In genomic region chr3:100492059-100492809, GRCh38 we compare ENCODE assay signal across 1 cellular context.
TF ChIP-seq lines count a peak whose summit lies in the region.

TMEM45A (plus strand) TSS chr3:100492619; CDS start chr3:100555212, 62,593 bp downstream.

TF ChIP-seq in WTC11, 78 proteins besides CTCF, POLR2A, EP300 and RAD21 (continued from another document):
- no peak for TF ChIP-seq FOXP4 (CRISPR knock-in tag; IDR thresholded peaks at IDR 0.05)
- TF ChIP-seq ZNF263 (CRISPR knock-in tag; IDR thresholded peaks at IDR 0.05; ENCODE audit: low read depth): no peak
- TF ChIP-seq NFATC4 (CRISPR knock-in tag; IDR thresholded peaks at IDR 0.05): no peak
- no peak for TF ChIP-seq CREB1 (CRISPR knock-in tag; IDR thresholded peaks at IDR 0.05)
- TF ChIP-seq, protein P1, sequence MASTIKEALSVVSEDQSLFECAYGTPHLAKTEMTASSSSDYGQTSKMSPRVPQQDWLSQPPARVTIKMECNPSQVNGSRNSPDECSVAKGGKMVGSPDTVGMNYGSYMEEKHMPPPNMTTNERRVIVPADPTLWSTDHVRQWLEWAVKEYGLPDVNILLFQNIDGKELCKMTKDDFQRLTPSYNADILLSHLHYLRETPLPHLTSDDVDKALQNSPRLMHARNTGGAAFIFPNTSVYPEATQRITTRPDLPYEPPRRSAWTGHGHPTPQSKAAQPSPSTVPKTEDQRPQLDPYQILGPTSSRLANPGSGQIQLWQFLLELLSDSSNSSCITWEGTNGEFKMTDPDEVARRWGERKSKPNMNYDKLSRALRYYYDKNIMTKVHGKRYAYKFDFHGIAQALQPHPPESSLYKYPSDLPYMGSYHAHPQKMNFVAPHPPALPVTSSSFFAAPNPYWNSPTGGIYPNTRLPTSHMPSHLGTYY (CRISPR knock-in tag; IDR thresholded peaks at IDR 0.05): no peak
- no peak for TF ChIP-seq ZNF138 (CRISPR knock-in tag; conservative IDR thresholded peaks at IDR 0.05)
- no peak for TF ChIP-seq ELF4 (CRISPR knock-in tag; IDR thresholded peaks at IDR 0.05; ENCODE audit: low read depth)
- TF ChIP-seq, protein P2, sequence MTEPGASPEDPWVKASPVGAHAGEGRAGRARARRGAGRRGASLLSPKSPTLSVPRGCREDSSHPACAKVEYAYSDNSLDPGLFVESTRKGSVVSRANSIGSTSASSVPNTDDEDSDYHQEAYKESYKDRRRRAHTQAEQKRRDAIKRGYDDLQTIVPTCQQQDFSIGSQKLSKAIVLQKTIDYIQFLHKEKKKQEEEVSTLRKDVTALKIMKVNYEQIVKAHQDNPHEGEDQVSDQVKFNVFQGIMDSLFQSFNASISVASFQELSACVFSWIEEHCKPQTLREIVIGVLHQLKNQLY (CRISPR knock-in tag; IDR thresholded peaks at IDR 0.05): no peak
- TF ChIP-seq ZNF425 (CRISPR knock-in tag; conservative IDR thresholded peaks at IDR 0.05): no peak
- TF ChIP-seq ZNF121 (CRISPR knock-in tag; IDR thresholded peaks at IDR 0.05): no peak
- TF ChIP-seq, protein P3, sequence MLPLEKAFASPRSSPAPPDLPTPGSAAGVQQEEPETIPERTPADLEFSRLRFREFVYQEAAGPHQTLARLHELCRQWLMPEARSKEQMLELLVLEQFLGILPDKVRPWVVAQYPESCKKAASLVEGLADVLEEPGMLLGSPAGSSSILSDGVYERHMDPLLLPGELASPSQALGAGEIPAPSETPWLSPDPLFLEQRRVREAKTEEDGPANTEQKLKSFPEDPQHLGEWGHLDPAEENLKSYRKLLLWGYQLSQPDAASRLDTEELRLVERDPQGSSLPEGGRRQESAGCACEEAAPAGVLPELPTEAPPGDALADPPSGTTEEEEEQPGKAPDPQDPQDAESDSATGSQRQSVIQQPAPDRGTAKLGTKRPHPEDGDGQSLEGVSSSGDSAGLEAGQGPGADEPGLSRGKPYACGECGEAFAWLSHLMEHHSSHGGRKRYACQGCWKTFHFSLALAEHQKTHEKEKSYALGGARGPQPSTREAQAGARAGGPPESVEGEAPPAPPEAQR (CRISPR knock-in tag; IDR thresholded peaks at IDR 0.05): no peak
- TF ChIP-seq, protein P4, sequence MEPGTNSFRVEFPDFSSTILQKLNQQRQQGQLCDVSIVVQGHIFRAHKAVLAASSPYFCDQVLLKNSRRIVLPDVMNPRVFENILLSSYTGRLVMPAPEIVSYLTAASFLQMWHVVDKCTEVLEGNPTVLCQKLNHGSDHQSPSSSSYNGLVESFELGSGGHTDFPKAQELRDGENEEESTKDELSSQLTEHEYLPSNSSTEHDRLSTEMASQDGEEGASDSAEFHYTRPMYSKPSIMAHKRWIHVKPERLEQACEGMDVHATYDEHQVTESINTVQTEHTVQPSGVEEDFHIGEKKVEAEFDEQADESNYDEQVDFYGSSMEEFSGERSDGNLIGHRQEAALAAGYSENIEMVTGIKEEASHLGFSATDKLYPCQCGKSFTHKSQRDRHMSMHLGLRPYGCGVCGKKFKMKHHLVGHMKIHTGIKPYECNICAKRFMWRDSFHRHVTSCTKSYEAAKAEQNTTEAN (CRISPR knock-in tag; IDR thresholded peaks at IDR 0.05): peak; percentile 69; the same call in 1 of the 2 replicates
- no peak for TF ChIP-seq JUN (CRISPR knock-in tag; IDR thresholded peaks at IDR 0.05)
- no peak for TF ChIP-seq TP53 (CRISPR knock-in tag; IDR thresholded peaks at IDR 0.05)
- TF ChIP-seq FOXP1 (CRISPR knock-in tag; IDR thresholded peaks at IDR 0.05; ENCODE audit: borderline replicate concordance): peak; percentile 83; the same call in 1 of the 2 replicates
- TF ChIP-seq ZNF423 (CRISPR knock-in tag; IDR thresholded peaks at IDR 0.05): no peak
- no peak for TF ChIP-seq NR1H2 (CRISPR knock-in tag; IDR thresholded peaks at IDR 0.05)
- TF ChIP-seq, protein P5, sequence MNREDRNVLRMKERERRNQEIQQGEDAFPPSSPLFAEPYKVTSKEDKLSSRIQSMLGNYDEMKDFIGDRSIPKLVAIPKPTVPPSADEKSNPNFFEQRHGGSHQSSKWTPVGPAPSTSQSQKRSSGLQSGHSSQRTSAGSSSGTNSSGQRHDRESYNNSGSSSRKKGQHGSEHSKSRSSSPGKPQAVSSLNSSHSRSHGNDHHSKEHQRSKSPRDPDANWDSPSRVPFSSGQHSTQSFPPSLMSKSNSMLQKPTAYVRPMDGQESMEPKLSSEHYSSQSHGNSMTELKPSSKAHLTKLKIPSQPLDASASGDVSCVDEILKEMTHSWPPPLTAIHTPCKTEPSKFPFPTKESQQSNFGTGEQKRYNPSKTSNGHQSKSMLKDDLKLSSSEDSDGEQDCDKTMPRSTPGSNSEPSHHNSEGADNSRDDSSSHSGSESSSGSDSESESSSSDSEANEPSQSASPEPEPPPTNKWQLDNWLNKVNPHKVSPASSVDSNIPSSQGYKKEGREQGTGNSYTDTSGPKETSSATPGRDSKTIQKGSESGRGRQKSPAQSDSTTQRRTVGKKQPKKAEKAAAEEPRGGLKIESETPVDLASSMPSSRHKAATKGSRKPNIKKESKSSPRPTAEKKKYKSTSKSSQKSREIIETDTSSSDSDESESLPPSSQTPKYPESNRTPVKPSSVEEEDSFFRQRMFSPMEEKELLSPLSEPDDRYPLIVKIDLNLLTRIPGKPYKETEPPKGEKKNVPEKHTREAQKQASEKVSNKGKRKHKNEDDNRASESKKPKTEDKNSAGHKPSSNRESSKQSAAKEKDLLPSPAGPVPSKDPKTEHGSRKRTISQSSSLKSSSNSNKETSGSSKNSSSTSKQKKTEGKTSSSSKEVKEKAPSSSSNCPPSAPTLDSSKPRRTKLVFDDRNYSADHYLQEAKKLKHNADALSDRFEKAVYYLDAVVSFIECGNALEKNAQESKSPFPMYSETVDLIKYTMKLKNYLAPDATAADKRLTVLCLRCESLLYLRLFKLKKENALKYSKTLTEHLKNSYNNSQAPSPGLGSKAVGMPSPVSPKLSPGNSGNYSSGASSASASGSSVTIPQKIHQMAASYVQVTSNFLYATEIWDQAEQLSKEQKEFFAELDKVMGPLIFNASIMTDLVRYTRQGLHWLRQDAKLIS (CRISPR knock-in tag; IDR thresholded peaks at IDR 0.05; ENCODE audit: borderline replicate concordance): 0 out of 2 replicates have a peak, but pooled peaks have one; percentile 17
- no peak for TF ChIP-seq ZNF281 (CRISPR knock-in tag; IDR thresholded peaks at IDR 0.05)
- no peak for TF ChIP-seq GTF2I (CRISPR knock-in tag; conservative IDR thresholded peaks at IDR 0.05)
- no peak for TF ChIP-seq AR (CRISPR knock-in tag; IDR thresholded peaks at IDR 0.05)
- TF ChIP-seq ZNF396 (CRISPR knock-in tag; IDR thresholded peaks at IDR 0.05; ENCODE audit: borderline replicate concordance): no peak
- TF ChIP-seq, protein P6, sequence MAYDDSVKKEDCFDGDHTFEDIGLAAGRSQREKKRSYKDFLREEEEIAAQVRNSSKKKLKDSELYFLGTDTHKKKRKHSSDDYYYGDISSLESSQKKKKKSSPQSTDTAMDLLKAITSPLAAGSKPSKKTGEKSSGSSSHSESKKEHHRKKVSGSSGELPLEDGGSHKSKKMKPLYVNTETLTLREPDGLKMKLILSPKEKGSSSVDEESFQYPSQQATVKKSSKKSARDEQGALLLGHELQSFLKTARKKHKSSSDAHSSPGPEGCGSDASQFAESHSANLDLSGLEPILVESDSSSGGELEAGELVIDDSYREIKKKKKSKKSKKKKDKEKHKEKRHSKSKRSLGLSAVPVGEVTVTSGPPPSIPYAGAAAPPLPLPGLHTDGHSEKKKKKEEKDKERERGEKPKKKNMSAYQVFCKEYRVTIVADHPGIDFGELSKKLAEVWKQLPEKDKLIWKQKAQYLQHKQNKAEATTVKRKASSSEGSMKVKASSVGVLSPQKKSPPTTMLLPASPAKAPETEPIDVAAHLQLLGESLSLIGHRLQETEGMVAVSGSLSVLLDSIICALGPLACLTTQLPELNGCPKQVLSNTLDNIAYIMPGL (CRISPR knock-in tag; IDR thresholded peaks at IDR 0.05): no peak
TF ChIP-seq in WTC11: peak in this region for 10.
